1 cellular context compared by ENCODE assay signal in the genomic region with DNA sequence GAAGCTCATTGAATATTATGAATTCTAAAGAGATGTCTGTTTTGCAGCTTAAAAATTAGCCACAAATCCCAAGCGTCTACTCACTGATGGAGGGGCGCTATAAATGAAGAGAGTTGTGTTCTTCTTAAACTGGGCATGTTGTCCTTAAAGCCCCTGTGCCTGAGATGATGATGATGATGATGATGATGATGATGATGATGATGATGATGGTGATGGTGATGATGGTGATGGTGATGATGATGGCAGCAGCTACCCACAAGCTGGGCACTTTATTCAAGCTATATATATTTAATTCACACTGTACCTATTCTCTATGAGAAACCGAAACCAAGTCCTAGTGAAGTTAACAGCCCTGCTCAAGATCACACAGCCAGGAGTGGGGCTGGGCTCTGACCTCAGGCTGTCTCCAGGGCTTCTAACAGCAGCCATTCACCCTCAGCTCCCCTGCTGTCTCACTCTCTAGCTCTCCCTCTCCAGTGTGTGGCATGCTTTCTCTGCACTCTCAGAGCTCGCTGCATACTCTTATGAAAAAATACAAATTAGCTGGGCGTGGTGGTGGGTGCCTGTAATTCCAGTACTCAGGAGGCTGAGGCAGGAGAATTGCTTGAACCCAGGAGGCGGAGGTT.
TF ChIP-seq lines count a peak whose summit lies in the region.

No MANE protein-coding gene starts in this region.

TF ChIP-seq in HEK293, 187 proteins besides CTCF, POLR2A, EP300 and RAD21 (continued from another document):
- TF ChIP-seq ZNF26 (tag by site-specific recombination; IDR thresholded peaks at IDR 0.05) (no peak), ZIC2 (tag by site-specific recombination; IDR thresholded peaks at IDR 0.05) (0 out of 2 replicates have a peak, but pooled peaks have one; percentile 14), ZNF155 (tag by site-specific recombination; IDR thresholded peaks at IDR 0.05) (no peak), ZNF707 (tag by site-specific recombination; IDR thresholded peaks at IDR 0.05) (no peak), ZNF140 (tag by site-specific recombination; IDR thresholded peaks at IDR 0.05) (no peak), ZNF138 (tag by site-specific recombination; IDR thresholded peaks at IDR 0.05; ENCODE audit: borderline replicate concordance) (no peak), ZNF274 (IDR thresholded peaks at IDR 0.05; ENCODE audit: low read length) (no peak), ZNF274 (tag by site-specific recombination; IDR thresholded peaks at IDR 0.05; ENCODE audit: borderline replicate concordance) (no peak)
